In genomic region chr11:134819026-134819425, GRCh38 we compare ENCODE assay signal across 24 cellular contexts.
DNase-seq lines count a peak whose midpoint lies in the region; ATAC-seq, FAIRE-seq and TF ChIP-seq lines count a peak whose summit lies in the region.
"Had no signal": no experiment of that assay in that cellular context is flagged by ENCODE, and none has a peak within 500 bp of the region (broad histone marks: within the 10 kb centered on the region; RNA-seq: fewer than 3 reads in every experiment).

No MANE protein-coding gene starts in this region.

- FAIRE-seq in urothelium cell line (lab: Jason Lieb, UNC), result no peak
- FAIRE-seq: keratinocyte had no signal

- H3K9me3 Mint-ChIP-seq in nephron progenitor cell, result no peaks in the 10 kb centered on the region

- TF ChIP-seq EP300 in tibial nerve (IDR thresholded peaks at IDR 0.05), result no peak

- H3K36me3 ChIP-seq in tibial nerve, result no peaks in the 10 kb centered on the region
- H3K36me3 ChIP-seq: BLaER1, neutrophil, right atrium auricular region, SJSA1 had no signal

- H3K27me3 Mint-ChIP-seq in nephron progenitor cell (ENCODE audit: low read depth, poor library complexity), result peaks cover 35% of the 10 kb centered on the region

- 24 to 25% methylated on average over 7 of the region's 7 CpGs for WGBS in tibial nerve, 2 donors

- peaks cover 26% of the 10 kb centered on the region for H3K4me1 Mint-ChIP-seq in nephron progenitor cell
- H3K4me1 Mint-ChIP-seq: activated CD4-positive, alpha-beta T cell treated with anti-CD3 and anti-CD28 coated beads for 36 hours; activated CD8-positive, alpha-beta memory T cell treated with anti-CD3 and anti-CD28 coated beads, Interleukin-2, amount 10 ng/mL, durations not matched to agents 7 days and 5 days had no signal

- no peaks in the 10 kb centered on the region for H3K9me3 ChIP-seq in tibial nerve
- H3K9me3 ChIP-seq: BLaER1, neutrophil, right atrium auricular region, SJSA1 had no signal

- no peak overlapping the region for H3K27ac Mint-ChIP-seq in nephron progenitor cell
- H3K27ac Mint-ChIP-seq: activated CD4-positive, alpha-beta T cell treated with anti-CD3 and anti-CD28 coated beads for 36 hours; activated CD8-positive, alpha-beta memory T cell treated with anti-CD3 and anti-CD28 coated beads, Interleukin-2, amount 10 ng/mL, durations not matched to agents 7 days and 5 days had no signal

- no peak overlapping the region for H3K27ac ChIP-seq in tibial nerve
- H3K27ac ChIP-seq: BLaER1, neutrophil, right atrium auricular region, SJSA1 had no signal

- CTCF ChIA-PET in HEK293T (lab: Yijun Ruan, JAX), result no interaction called here

- H3K36me3 Mint-ChIP-seq in nephron progenitor cell (ENCODE audit: low read depth), result no peaks in the 10 kb centered on the region
- H3K36me3 Mint-ChIP-seq: activated CD8-positive, alpha-beta memory T cell treated with anti-CD3 and anti-CD28 coated beads, Interleukin-2, amount 10 ng/mL, durations not matched to agents 7 days and 5 days had no signal

- no peaks in the 10 kb centered on the region for H3K4me1 ChIP-seq in tibial nerve
- H3K4me1 ChIP-seq: BLaER1, right atrium auricular region, SJSA1 had no signal

- no peak overlapping the region for H3K4me3 Mint-ChIP-seq in nephron progenitor cell
- H3K4me3 Mint-ChIP-seq: activated CD4-positive, alpha-beta T cell treated with anti-CD3 and anti-CD28 coated beads for 36 hours; activated CD8-positive, alpha-beta memory T cell treated with anti-CD3 and anti-CD28 coated beads, Interleukin-2, amount 10 ng/mL, durations not matched to agents 7 days and 5 days had no signal

- POLR2A ChIA-PET in HEK293T (lab: Yijun Ruan, JAX), result no interaction called here

- peak; percentile 45 for TF ChIP-seq CTCF in nephron progenitor cell (IDR thresholded peaks at IDR 0.05)
- TF ChIP-seq CTCF in tibial nerve (IDR thresholded peaks at IDR 0.05), result no peak

- peak; percentile 70 for DNase-seq in D341Med (ENCODE audit: low spot score)
- peak; percentile 25 for DNase-seq in HEK293T (ENCODE audit: extremely low spot score)
- DNase-seq in cerebellar cortex (ENCODE audit: low spot score), result peak; percentile 10
- no peak for DNase-seq in nephron progenitor cell
- no peak for DNase-seq in urothelium cell line (ENCODE audit: low spot score)
- no peak for DNase-seq in tibial nerve (ENCODE audit: low spot score in 2 of 2)
- DNase-seq: activated CD4-positive, alpha-beta T cell treated with anti-CD3 and anti-CD28 coated beads for 36 hours; activated CD8-positive, alpha-beta memory T cell treated with anti-CD3 and anti-CD28 coated beads, Interleukin-2, amount 10 ng/mL, durations not matched to agents 7 days and 5 days; activated effector memory CD4-positive, alpha-beta T cell treated with anti-CD3 and anti-CD28 coated beads, Interleukin-2, amount 50 U/mL, for 16 hours; amygdala; caudate nucleus; DMS53; effector CD8-positive, alpha-beta T cell; head of caudate nucleus; NCI-H187; NCI-H510A; OCI-M1; T-helper 9 cell had no signal

- TF ChIP-seq POLR2A in tibial nerve (IDR thresholded peaks at IDR 0.05), result no peak

- H3K4me3 ChIP-seq in tibial nerve, result no peak overlapping the region
- H3K4me3 ChIP-seq: BLaER1, right atrium auricular region, SJSA1 had no signal

- no peaks in the 10 kb centered on the region for H3K27me3 ChIP-seq in tibial nerve
- H3K27me3 ChIP-seq: BLaER1, neutrophil, right atrium auricular region, SJSA1 had no signal

- no peak for ATAC-seq in HG02938 (IDR thresholded peaks at IDR 0.05; ENCODE audit: unreplicated experiment)
- ATAC-seq: activated CD4-positive, alpha-beta T cell treated with anti-CD3 and anti-CD28 coated beads for 36 hours; activated CD8-positive, alpha-beta memory T cell treated with anti-CD3 and anti-CD28 coated beads, Interleukin-2, amount 10 ng/mL, durations not matched to agents 7 days and 5 days had no signal

TF ChIP-seq in HEK293T, 16 proteins besides CTCF, POLR2A, EP300 and RAD21:
- no peak for TF ChIP-seq ELF4 (IDR thresholded peaks at IDR 0.05)
- no peak for TF ChIP-seq LEF1 (IDR thresholded peaks at IDR 0.05; ENCODE audit: borderline replicate concordance)
- TF ChIP-seq ZNF384 (IDR thresholded peaks at IDR 0.05), result no peak
TF ChIP-seq in HEK293T: peak in this region for 0.

Comparison
In these comparisons a context has a peak if more than half of its experiments do, and no peak if none do; other contexts are left out.
1. DNase-seq: peak in D341Med (single experiment), HEK293T (single experiment) and cerebellar cortex (single experiment); none in nephron progenitor cell (single experiment), urothelium cell line (single experiment) and tibial nerve (0 of 2).